ENCODE assay signal across 1 cellular context in the genomic region with DNA sequence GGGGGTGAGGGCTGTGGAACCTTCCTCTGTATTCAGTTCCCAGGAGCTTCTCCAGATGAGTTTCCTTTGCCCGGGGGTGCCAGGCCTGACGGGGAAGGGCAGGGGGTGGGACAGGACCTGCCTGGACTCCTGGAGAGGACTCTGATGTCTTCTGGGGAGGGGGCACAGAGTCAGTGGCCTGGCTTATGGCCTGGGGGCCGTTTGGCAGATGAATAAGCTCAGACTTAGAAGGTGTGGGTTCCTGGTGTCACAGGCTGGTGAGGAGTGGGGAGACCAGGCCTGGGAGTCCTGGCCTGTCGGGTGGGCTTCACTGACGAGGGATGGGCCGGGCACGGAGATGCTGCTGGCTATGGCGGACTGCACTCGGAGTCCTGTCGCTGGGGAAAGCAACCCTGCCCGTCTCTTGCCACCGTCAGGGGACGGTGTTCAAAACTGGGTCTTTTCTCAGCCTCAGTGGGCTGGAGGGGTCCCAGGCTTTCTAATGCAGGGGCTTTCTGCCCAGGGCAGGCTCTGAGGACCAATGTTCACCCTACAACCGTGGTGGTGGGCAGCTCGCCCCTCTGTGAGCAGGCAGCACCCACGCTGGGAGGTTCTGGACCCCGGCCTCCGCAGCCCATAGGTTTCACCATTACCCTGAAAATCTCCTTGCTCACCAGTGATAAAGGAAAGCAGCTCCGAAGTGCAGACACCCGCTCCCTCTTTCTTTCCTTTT.
TF ChIP-seq lines count a peak whose summit lies in the region.

No MANE protein-coding gene starts in this region.

TF ChIP-seq in SK-N-SH, 30 proteins besides CTCF, POLR2A, EP300 and RAD21 (continued from another document):
- TF ChIP-seq MAX (IDR thresholded peaks at IDR 0.05; ENCODE audit: low read depth) (no peak), REST (IDR thresholded peaks at IDR 0.05; ENCODE audit: low read depth, low read length) (no peak), TAF1 (IDR thresholded peaks at IDR 0.05; ENCODE audit: borderline replicate concordance, low read depth, low read length) (no peak), ELF1 (IDR thresholded peaks at IDR 0.05) (no peak), USF1 (IDR thresholded peaks at IDR 0.05; ENCODE audit: borderline replicate concordance, low read depth) (no peak)
